ENCODE assay signal across 13 cellular contexts in the genomic region with DNA sequence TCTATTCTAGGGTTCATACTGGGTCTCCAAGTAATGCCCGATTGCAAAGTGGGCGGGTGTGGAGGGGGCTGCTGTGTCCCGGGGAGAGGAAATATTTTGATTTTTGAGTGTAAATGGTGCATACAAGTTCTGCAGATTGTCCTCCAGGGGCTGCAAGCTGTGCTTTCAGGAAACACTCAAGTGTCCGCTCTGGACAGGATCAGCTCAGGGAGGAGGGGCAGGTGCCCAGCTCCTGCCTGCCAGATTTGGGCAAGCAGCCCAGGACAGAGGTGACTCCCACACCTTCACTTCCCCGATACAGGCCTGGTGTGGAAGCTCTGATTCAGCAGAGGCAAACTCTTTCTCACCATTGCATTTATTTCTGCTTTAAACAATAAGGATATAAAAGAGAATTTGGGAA.
A peak's percentile ranks its signal among the peaks of the same experiment; 100 is the strongest.
DNase-seq lines count a peak whose midpoint lies in the region; ATAC-seq and TF ChIP-seq lines count a peak whose summit lies in the region.
"Had no signal": no experiment of that assay in that cellular context is flagged by ENCODE, and none has a peak within 500 bp of the region (broad histone marks: within the 10 kb centered on the region; RNA-seq: fewer than 3 reads in every experiment).

No MANE protein-coding gene starts in this region.

- peak; percentile 80 for DNase-seq in dermis microvascular lymphatic vessel endothelial cell (ENCODE audit: low read depth in 2 of 2)
- peak; percentile 39 for DNase-seq in left kidney (ENCODE audit: low read depth, low spot score)
- DNase-seq in stomach, result peak; percentile 90
- DNase-seq in activated CD4-positive, CD25-positive, alpha-beta regulatory T cell (lab: John Stamatoyannopoulos, UW), result no peak
- no peak for DNase-seq in activated CD8-positive, alpha-beta memory T cell treated with anti-CD3 and anti-CD28 coated beads, Interleukin-2, amount 50 U/mL, for 4 hours
- no peak for DNase-seq in NK-92 treated with Interleukin-12 subunit alpha and Interleukin-12 subunit beta, amount 100 ng/mL, for 24 hours (lab: John Stamatoyannopoulos, UW)
- DNase-seq: naive B cell, NCI-H1092, NCI-H524, WERI-Rb-1 had no signal

- POLR2A ChIA-PET in HEK293 (lab: Yijun Ruan, JAX), result no interaction called here

- 16 to 48% (median 19%) methylated on average over 5 of the region's 5 CpGs for WGBS in stomach, 5 donors

- intact Hi-C loops in stomach (cut with DNase I; ENCODE audit: low total_unique reads), result no loop called here

- TF ChIP-seq EP300 in stomach (IDR thresholded peaks at IDR 0.05), result no peak

- no peaks in the 10 kb centered on the region for H3K9me3 ChIP-seq in HEK293 (ENCODE audit: control insufficient read depth, insufficient read depth, low read depth, low read length)
- H3K9me3 ChIP-seq in stomach, result no peaks in the 10 kb centered on the region
- H3K9me3 ChIP-seq: BLaER1 had no signal

- H3K4me1 ChIP-seq in HEK293 (ENCODE audit: control insufficient read depth, insufficient read depth, low read length) (no peaks in the 10 kb centered on the region), stomach (peaks cover 22 to 40% (median 29%) of the 10 kb centered on the region in 4 donors)

- CTCF ChIA-PET in HEK293 (lab: Yijun Ruan, JAX), result interaction anchor here (0.5 to 0.9 kb wide), 3 partner anchors 14 to 149 kb away, joined by 3 to 4 read pairs (median 3); no protein-coding TSS in a partner anchor

- no peaks in the 10 kb centered on the region for H3K27me3 ChIP-seq in stomach
- H3K27me3 ChIP-seq: BLaER1 had no signal

- H3K36me3 ChIP-seq in HEK293 (ENCODE audit: control insufficient read depth in 2 of 2, insufficient read depth in 1 of 2, low read length in 2 of 2) (no peaks in the 10 kb centered on the region), stomach (no peaks in the 10 kb centered on the region)
- H3K36me3 ChIP-seq: BLaER1, WERI-Rb-1 had no signal

- ATAC-seq in GM18873 (IDR thresholded peaks at IDR 0.05; ENCODE audit: low FRiP score, unreplicated experiment), result no peak

- no peak for TF ChIP-seq CTCF in HEK293 (tag by site-specific recombination; IDR thresholded peaks at IDR 0.05)
- peak in 2 of 7 experiments; percentile 5 to 12 for TF ChIP-seq CTCF in stomach (IDR thresholded peaks at IDR 0.05)

- no peak for TF ChIP-seq POLR2A in stomach (IDR thresholded peaks at IDR 0.05)

- no peak overlapping the region for H3K27ac ChIP-seq in HEK293 (ENCODE audit: extremely low read depth, low read depth, low read length)
- peak overlapping the region in 4 of 5 donors; percentile 59 to 84 (median 74) for H3K27ac ChIP-seq in stomach
- H3K27ac ChIP-seq: BLaER1, WERI-Rb-1 had no signal

- H3K4me3 ChIP-seq in HEK293 (ENCODE audit: low read depth, low read length) (no peak overlapping the region), stomach (no peak overlapping the region)
- H3K4me3 ChIP-seq: BLaER1 had no signal

TF ChIP-seq in HEK293, 187 proteins besides CTCF, POLR2A, EP300 and RAD21:
- TF ChIP-seq ZNF335 (tag by site-specific recombination; conservative IDR thresholded peaks at IDR 0.05), result 0 out of 2 replicates have a peak, but pooled peaks have one; percentile 9
- TF ChIP-seq, protein P1, sequence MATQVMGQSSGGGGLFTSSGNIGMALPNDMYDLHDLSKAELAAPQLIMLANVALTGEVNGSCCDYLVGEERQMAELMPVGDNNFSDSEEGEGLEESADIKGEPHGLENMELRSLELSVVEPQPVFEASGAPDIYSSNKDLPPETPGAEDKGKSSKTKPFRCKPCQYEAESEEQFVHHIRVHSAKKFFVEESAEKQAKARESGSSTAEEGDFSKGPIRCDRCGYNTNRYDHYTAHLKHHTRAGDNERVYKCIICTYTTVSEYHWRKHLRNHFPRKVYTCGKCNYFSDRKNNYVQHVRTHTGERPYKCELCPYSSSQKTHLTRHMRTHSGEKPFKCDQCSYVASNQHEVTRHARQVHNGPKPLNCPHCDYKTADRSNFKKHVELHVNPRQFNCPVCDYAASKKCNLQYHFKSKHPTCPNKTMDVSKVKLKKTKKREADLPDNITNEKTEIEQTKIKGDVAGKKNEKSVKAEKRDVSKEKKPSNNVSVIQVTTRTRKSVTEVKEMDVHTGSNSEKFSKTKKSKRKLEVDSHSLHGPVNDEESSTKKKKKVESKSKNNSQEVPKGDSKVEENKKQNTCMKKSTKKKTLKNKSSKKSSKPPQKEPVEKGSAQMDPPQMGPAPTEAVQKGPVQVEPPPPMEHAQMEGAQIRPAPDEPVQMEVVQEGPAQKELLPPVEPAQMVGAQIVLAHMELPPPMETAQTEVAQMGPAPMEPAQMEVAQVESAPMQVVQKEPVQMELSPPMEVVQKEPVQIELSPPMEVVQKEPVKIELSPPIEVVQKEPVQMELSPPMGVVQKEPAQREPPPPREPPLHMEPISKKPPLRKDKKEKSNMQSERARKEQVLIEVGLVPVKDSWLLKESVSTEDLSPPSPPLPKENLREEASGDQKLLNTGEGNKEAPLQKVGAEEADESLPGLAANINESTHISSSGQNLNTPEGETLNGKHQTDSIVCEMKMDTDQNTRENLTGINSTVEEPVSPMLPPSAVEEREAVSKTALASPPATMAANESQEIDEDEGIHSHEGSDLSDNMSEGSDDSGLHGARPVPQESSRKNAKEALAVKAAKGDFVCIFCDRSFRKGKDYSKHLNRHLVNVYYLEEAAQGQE (tag by site-specific recombination; IDR thresholded peaks at IDR 0.05), result no peak

Comparison
In these comparisons a context has a peak if more than half of its experiments do, and no peak if none do; other contexts are left out.
1. DNase-seq: peak in dermis microvascular lymphatic vessel endothelial cell (2 of 2), left kidney (single experiment) and stomach (single experiment); none in activated CD4-positive, CD25-positive, alpha-beta regulatory T cell (0 of 4), activated CD8-positive, alpha-beta memory T cell treated with anti-CD3 and anti-CD28 coated beads, Interleukin-2, amount 50 U/mL, for 4 hours (single experiment) and NK-92 treated with Interleukin-12 subunit alpha and Interleukin-12 subunit beta, amount 100 ng/mL, for 24 hours (single experiment).